ENCODE assay signal across 1 cellular context in genomic region chr19:11265785-11266236, GRCh38.
TF ChIP-seq lines count a peak whose summit lies in the region.

No MANE protein-coding gene starts in this region.

TF ChIP-seq in HepG2, 621 proteins besides CTCF, POLR2A, EP300 and RAD21 (continued from another document and continues in another):
- TF ChIP-seq, protein P1, sequence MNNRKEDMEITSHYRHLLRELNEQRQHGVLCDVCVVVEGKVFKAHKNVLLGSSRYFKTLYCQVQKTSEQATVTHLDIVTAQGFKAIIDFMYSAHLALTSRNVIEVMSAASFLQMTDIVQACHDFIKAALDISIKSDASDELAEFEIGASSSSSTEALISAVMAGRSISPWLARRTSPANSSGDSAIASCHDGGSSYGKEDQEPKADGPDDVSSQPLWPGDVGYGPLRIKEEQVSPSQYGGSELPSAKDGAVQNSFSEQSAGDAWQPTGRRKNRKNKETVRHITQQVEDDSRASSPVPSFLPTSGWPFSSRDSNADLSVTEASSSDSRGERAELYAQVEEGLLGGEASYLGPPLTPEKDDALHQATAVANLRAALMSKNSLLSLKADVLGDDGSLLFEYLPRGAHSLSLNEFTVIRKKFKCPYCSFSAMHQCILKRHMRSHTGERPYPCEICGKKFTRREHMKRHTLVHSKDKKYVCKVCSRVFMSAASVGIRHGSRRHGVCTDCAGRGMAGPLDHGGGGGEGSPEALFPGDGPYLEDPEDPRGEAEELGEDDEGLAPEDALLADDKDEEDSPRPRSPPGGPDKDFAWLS (CRISPR knock-in tag; IDR thresholded peaks at IDR 0.05; ENCODE audit: borderline replicate concordance), result 0 out of 2 replicates have a peak, but pooled peaks have one; percentile 48
- TF ChIP-seq, protein P2, sequence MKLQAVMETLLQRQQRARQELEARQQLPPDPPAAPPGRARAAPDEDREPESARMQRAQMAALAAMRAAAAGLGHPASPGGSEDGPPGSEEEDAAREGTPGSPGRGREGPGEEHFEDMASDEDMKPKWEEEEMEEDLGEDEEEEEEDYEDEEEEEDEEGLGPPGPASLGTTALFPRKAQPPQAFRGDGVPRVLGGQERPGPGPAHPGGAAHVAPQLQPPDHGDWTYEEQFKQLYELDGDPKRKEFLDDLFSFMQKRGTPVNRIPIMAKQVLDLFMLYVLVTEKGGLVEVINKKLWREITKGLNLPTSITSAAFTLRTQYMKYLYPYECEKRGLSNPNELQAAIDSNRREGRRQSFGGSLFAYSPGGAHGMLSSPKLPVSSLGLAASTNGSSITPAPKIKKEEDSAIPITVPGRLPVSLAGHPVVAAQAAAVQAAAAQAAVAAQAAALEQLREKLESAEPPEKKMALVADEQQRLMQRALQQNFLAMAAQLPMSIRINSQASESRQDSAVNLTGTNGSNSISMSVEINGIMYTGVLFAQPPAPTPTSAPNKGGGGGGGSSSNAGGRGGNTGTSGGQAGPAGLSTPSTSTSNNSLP (IDR thresholded peaks at IDR 0.05; ENCODE audit: low read depth, low read length), result no peak
- TF ChIP-seq ZNF253 (CRISPR knock-in tag; IDR thresholded peaks at IDR 0.05; ENCODE audit: borderline replicate concordance), result peak; percentile 80; the same call in 1 of the 2 replicates
- TF ChIP-seq MTA1 (CRISPR knock-in tag; IDR thresholded peaks at IDR 0.05; ENCODE audit: borderline replicate concordance), result peak; percentile 98
- no peak for TF ChIP-seq ZNF260 (CRISPR knock-in tag; IDR thresholded peaks at IDR 0.05; ENCODE audit: borderline replicate concordance, low read depth)
- peak; percentile 46; the same call in 1 of the 2 replicates for TF ChIP-seq FOXP1 (IDR thresholded peaks at IDR 0.05)
- TF ChIP-seq FOXP1 (CRISPR knock-in tag; IDR thresholded peaks at IDR 0.05), result peak; percentile 72
- TF ChIP-seq ZNF773 (CRISPR knock-in tag; IDR thresholded peaks at IDR 0.05; ENCODE audit: borderline replicate concordance), result peak; percentile 57; the same call in 1 of the 2 replicates
- peak; percentile 54 for TF ChIP-seq ZNF616 (CRISPR knock-in tag; IDR thresholded peaks at IDR 0.05; ENCODE audit: low read depth)
- TF ChIP-seq, protein P3, sequence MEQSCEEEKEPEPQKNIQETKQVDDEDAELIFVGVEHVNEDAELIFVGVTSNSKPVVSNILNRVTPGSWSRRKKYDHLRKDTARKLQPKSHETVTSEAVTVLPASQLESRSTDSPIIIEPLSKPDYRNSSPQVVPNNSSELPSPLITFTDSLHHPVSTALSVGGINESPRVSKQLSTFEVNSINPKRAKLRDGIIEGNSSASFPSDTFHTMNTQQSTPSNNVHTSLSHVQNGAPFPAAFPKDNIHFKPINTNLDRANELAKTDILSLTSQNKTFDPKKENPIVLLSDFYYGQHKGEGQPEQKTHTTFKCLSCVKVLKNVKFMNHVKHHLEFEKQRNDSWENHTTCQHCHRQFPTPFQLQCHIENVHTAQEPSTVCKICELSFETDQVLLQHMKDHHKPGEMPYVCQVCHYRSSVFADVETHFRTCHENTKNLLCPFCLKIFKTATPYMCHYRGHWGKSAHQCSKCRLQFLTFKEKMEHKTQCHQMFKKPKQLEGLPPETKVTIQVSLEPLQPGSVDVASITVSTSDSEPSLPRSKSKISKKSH (CRISPR knock-in tag; IDR thresholded peaks at IDR 0.05; ENCODE audit: borderline replicate concordance), result peak; percentile 97; the same call in 1 of the 2 replicates
- peak; percentile 93 for TF ChIP-seq MEF2D (CRISPR knock-in tag; IDR thresholded peaks at IDR 0.05)
- TF ChIP-seq RARG (CRISPR knock-in tag; IDR thresholded peaks at IDR 0.05; ENCODE audit: low read depth), result no peak
- no peak; the same call in 1 of the 2 replicates for TF ChIP-seq ZNF329 (CRISPR knock-in tag; IDR thresholded peaks at IDR 0.05; ENCODE audit: low read depth)
- TF ChIP-seq, protein P4, sequence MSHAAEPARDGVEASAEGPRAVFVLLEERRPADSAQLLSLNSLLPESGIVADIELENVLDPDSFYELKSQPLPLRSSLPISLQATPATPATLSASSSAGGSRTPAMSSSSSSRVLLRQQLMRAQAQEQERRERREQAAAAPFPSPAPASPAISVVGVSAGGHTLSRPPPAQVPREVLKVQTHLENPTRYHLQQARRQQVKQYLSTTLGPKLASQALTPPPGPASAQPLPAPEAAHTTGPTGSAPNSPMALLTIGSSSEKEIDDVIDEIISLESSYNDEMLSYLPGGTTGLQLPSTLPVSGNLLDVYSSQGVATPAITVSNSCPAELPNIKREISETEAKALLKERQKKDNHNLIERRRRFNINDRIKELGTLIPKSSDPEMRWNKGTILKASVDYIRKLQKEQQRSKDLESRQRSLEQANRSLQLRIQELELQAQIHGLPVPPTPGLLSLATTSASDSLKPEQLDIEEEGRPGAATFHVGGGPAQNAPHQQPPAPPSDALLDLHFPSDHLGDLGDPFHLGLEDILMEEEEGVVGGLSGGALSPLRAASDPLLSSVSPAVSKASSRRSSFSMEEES (CRISPR knock-in tag; IDR thresholded peaks at IDR 0.05), result peak; percentile 87
- TF ChIP-seq ZNF782 (CRISPR knock-in tag; IDR thresholded peaks at IDR 0.05; ENCODE audit: borderline replicate concordance), result 0 out of 2 replicates have a peak, but pooled peaks have one; percentile 82
- no peak for TF ChIP-seq ZNF207 (IDR thresholded peaks at IDR 0.05; ENCODE audit: borderline replicate concordance)
- TF ChIP-seq NONO (IDR thresholded peaks at IDR 0.05), result no peak
- TF ChIP-seq NONO (CRISPR knock-in tag; conservative IDR thresholded peaks at IDR 0.05), result peak; percentile 98
- TF ChIP-seq YEATS4 (CRISPR knock-in tag; IDR thresholded peaks at IDR 0.05; ENCODE audit: borderline replicate concordance), result peak; percentile 93
- TF ChIP-seq TRIM22 (IDR thresholded peaks at IDR 0.05), result no peak
- TF ChIP-seq, protein P5, sequence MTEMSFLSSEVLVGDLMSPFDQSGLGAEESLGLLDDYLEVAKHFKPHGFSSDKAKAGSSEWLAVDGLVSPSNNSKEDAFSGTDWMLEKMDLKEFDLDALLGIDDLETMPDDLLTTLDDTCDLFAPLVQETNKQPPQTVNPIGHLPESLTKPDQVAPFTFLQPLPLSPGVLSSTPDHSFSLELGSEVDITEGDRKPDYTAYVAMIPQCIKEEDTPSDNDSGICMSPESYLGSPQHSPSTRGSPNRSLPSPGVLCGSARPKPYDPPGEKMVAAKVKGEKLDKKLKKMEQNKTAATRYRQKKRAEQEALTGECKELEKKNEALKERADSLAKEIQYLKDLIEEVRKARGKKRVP (CRISPR knock-in tag; IDR thresholded peaks at IDR 0.05), result peak in 1 of 2 experiments; percentile 88; a peak in 2 of 4 replicates
- no peak for TF ChIP-seq ZNF30 (CRISPR knock-in tag; IDR thresholded peaks at IDR 0.05)
- TF ChIP-seq PHF8 (CRISPR knock-in tag; IDR thresholded peaks at IDR 0.05), result peak; percentile 68
- TF ChIP-seq KDM3A (CRISPR knock-in tag; IDR thresholded peaks at IDR 0.05; ENCODE audit: low read depth), result peak; percentile 98
- no peak for TF ChIP-seq ZNF235 (CRISPR knock-in tag; IDR thresholded peaks at IDR 0.05; ENCODE audit: borderline replicate concordance)
- peak; percentile 99 for TF ChIP-seq CCDC6 (CRISPR knock-in tag; IDR thresholded peaks at IDR 0.05)
- peak; percentile 7; the same call in 1 of the 2 replicates for TF ChIP-seq NFE2L2 (IDR thresholded peaks at IDR 0.05; ENCODE audit: low read length)
- TF ChIP-seq RFXAP (CRISPR knock-in tag; IDR thresholded peaks at IDR 0.05; ENCODE audit: borderline replicate concordance), result peak; percentile 86; the same call in 1 of the 2 replicates
- peak; percentile 75 for TF ChIP-seq GABPB1 (CRISPR knock-in tag; IDR thresholded peaks at IDR 0.05)
- TF ChIP-seq ZNF460 (CRISPR knock-in tag; IDR thresholded peaks at IDR 0.05; ENCODE audit: borderline replicate concordance), result peak; percentile 96
- peak; percentile 99 for TF ChIP-seq ERF (CRISPR knock-in tag; IDR thresholded peaks at IDR 0.05)
- TF ChIP-seq ZNF232 (CRISPR knock-in tag; IDR thresholded peaks at IDR 0.05; ENCODE audit: borderline replicate concordance), result peak; percentile 95; the same call in 1 of the 2 replicates
- TF ChIP-seq, protein P6, sequence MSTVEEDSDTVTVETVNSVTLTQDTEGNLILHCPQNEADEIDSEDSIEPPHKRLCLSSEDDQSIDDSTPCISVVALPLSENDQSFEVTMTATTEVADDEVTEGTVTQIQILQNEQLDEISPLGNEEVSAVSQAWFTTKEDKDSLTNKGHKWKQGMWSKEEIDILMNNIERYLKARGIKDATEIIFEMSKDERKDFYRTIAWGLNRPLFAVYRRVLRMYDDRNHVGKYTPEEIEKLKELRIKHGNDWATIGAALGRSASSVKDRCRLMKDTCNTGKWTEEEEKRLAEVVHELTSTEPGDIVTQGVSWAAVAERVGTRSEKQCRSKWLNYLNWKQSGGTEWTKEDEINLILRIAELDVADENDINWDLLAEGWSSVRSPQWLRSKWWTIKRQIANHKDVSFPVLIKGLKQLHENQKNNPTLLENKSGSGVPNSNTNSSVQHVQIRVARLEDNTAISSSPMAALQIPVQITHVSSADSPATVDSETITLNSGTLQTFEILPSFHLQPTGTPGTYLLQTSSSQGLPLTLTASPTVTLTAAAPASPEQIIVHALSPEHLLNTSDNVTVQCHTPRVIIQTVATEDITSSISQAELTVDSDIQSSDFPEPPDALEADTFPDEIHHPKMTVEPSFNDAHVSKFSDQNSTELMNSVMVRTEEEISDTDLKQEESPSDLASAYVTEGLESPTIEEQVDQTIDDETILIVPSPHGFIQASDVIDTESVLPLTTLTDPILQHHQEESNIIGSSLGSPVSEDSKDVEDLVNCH (CRISPR knock-in tag; IDR thresholded peaks at IDR 0.05), result 0 out of 2 replicates have a peak, but pooled peaks have one; percentile 55
- peak; percentile 62 to 77 for TF ChIP-seq NR2F1 (CRISPR knock-in tag; IDR thresholded peaks at IDR 0.05)
- TF ChIP-seq ZMAT5 (CRISPR knock-in tag; IDR thresholded peaks at IDR 0.05; ENCODE audit: borderline replicate concordance, low read depth), result no peak
- peak; percentile 64; the same call in 1 of the 2 replicates for TF ChIP-seq ZXDC (CRISPR knock-in tag; IDR thresholded peaks at IDR 0.05)
- TF ChIP-seq ZNF354B (CRISPR knock-in tag; IDR thresholded peaks at IDR 0.05), result peak; percentile 55; the same call in 1 of the 2 replicates
- TF ChIP-seq ZBTB38 (CRISPR knock-in tag; IDR thresholded peaks at IDR 0.05), result peak; percentile 96
- TF ChIP-seq ISL2 (CRISPR knock-in tag; IDR thresholded peaks at IDR 0.05), result peak; percentile 78
- no peak for TF ChIP-seq ARNT (IDR thresholded peaks at IDR 0.05)
- TF ChIP-seq SOX5 (CRISPR knock-in tag; IDR thresholded peaks at IDR 0.05; ENCODE audit: borderline replicate concordance), result peak; percentile 89
- peak; percentile 80; the same call in 1 of the 2 replicates for TF ChIP-seq ZNF121 (CRISPR knock-in tag; IDR thresholded peaks at IDR 0.05)
- TF ChIP-seq MNT (IDR thresholded peaks at IDR 0.05), result peak; percentile 89
- TF ChIP-seq ZBTB42 (CRISPR knock-in tag; IDR thresholded peaks at IDR 0.05), result no peak
- TF ChIP-seq ATF7 (IDR thresholded peaks at IDR 0.05), result no peak
- peak; percentile 94 for TF ChIP-seq ATF7 (CRISPR knock-in tag; IDR thresholded peaks at IDR 0.05)
- TF ChIP-seq ZBTB7B (CRISPR knock-in tag; IDR thresholded peaks at IDR 0.05), result peak; percentile 86; the same call in 1 of the 2 replicates
- no peak for TF ChIP-seq ZNF383 (CRISPR knock-in tag; IDR thresholded peaks at IDR 0.05; ENCODE audit: borderline replicate concordance)
- TF ChIP-seq, protein P7, sequence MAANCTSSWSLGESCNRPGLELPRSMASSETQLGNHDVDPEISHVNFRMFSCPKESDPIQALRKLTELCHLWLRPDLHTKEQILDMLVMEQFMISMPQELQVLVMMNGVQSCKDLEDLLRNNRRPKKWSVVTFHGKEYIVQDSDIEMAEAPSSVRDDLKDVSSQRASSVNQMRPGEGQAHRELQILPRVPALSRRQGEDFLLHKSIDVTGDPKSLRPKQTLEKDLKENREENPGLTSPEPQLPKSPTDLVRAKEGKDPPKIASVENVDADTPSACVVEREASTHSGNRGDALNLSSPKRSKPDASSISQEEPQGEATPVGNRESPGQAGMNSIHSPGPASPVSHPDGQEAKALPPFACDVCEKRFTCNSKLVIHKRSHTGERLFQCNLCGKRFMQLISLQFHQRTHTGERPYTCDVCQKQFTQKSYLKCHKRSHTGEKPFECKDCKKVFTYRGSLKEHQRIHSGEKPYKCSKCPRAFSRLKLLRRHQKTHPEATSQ (CRISPR knock-in tag; IDR thresholded peaks at IDR 0.05; ENCODE audit: borderline replicate concordance), result peak; percentile 77; the same call in 1 of the 2 replicates
